Comparison of ENCODE assay signal across 23 cellular contexts in the genomic region with DNA sequence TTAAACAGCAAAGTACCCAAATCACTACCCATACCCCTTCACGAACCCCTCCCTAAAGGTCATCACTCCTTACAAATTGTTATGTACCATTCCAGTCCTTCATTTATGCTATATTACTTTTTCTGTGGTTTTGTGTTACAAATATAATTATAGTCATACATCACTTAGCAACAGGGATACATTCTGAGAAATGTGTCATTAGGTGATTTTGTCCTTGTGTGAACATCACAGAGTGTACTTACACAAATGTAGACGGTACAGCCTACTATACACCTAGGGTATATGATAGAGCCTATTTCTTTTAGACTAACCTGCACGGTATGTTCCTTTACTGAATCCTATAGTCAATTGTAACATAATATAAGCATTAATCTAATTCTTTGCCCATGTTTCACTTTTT.
"Had no signal": no experiment of that assay in that cellular context is flagged by ENCODE, and none has a peak within 500 bp of the region (broad histone marks: within the 10 kb centered on the region; RNA-seq: fewer than 3 reads in every experiment).

No MANE protein-coding gene starts in this region.

- DNase-seq: activated CD4-positive, alpha-beta T cell treated with anti-CD3 and anti-CD28 coated beads, Interleukin-2, amount 50 U/mL, for 1 hour; activated CD4-positive, CD25-positive, alpha-beta regulatory T cell; activated CD8-positive, alpha-beta memory T cell treated with anti-CD3 and anti-CD28 coated beads, Interleukin-2, amount 50 U/mL, for 4 hours; activated T-cell treated with anti-CD3 and anti-CD28 coated beads, Interleukin-2, amount 50 U/mL, for 4 hours; anterior cingulate cortex; body of pancreas; effector CD8-positive, alpha-beta T cell; gastrocnemius medialis; glutamatergic neuron; left ventricle myocardium inferior; mesendoderm; mucosa of descending colon; right cardiac atrium; stimulated activated CD4-positive, alpha-beta T cell treated with anti-CD3 and anti-CD28 coated beads, Interleukin-2, amount 100 ng/mL, for 24 hours; stimulated activated naive CD4-positive, alpha-beta T cell; T-helper 1 cell; tibial artery had no signal

- ATAC-seq: body of pancreas, gastrocnemius medialis, mucosa of descending colon, right cardiac atrium had no signal

- H3K9me3 ChIP-seq: body of pancreas, gastrocnemius medialis, left ventricle myocardium inferior, mucosa of descending colon, suprapubic skin, tibial artery had no signal

- FAIRE-seq: endometrium, islet of Langerhans had no signal

- H3K4me3 ChIP-seq: body of pancreas, gastrocnemius medialis, left ventricle myocardium inferior, lung, mucosa of descending colon, suprapubic skin, tibial artery had no signal

- H3K27me3 Mint-ChIP-seq: activated naive CD4-positive, alpha-beta T cell treated with anti-CD3 and anti-CD28 coated beads, Interleukin-2, amount 50 U/mL, for 24 hours had no signal

- H3K27ac Mint-ChIP-seq: activated naive CD4-positive, alpha-beta T cell treated with anti-CD3 and anti-CD28 coated beads, Interleukin-2, amount 50 U/mL, for 24 hours; activated T-helper 2 cell treated with anti-CD3 and anti-CD28 coated beads, Interferon-gamma antibody, Interleukin-2, Interleukin-4, amounts not matched to agents 10 μg/mL and 5 μg/mL and 100 μg/mL, durations not matched to agents 14 hours and 24 hours and 36 hours had no signal

- H3K27ac ChIP-seq: body of pancreas, gastrocnemius medialis, left ventricle myocardium inferior, suprapubic skin, tibial artery had no signal

- H3K36me3 Mint-ChIP-seq: activated naive CD4-positive, alpha-beta T cell treated with anti-CD3 and anti-CD28 coated beads, Interleukin-2, amount 50 U/mL, for 24 hours had no signal

- H3K9me3 Mint-ChIP-seq: activated T-cell treated with anti-CD3 and anti-CD28 coated beads, Interleukin-2, amount 50 U/mL, for 4 hours; activated T-helper 2 cell treated with anti-CD3 and anti-CD28 coated beads, Interferon-gamma antibody, Interleukin-2, Interleukin-4, amounts not matched to agents 10 μg/mL and 5 μg/mL and 100 μg/mL, durations not matched to agents 14 hours and 24 hours and 36 hours had no signal

- H3K4me3 Mint-ChIP-seq: activated naive CD4-positive, alpha-beta T cell treated with anti-CD3 and anti-CD28 coated beads, Interleukin-2, amount 50 U/mL, for 24 hours; activated T-cell treated with anti-CD3 and anti-CD28 coated beads, Interleukin-2, amount 50 U/mL, for 4 hours had no signal

- H3K4me1 ChIP-seq: body of pancreas, gastrocnemius medialis, left ventricle myocardium inferior, suprapubic skin, tibial artery had no signal
